ENCODE assay signal across 22 cellular contexts in genomic region chr9:70873506-70873905, GRCh38.
"Had no signal": no experiment of that assay in that cellular context is flagged by ENCODE, and none has a peak within 500 bp of the region (broad histone marks: within the 10 kb centered on the region; RNA-seq: fewer than 3 reads in every experiment).

No MANE protein-coding gene starts in this region.

- DNase-seq: activated CD8-positive, alpha-beta memory T cell treated with anti-CD3 and anti-CD28 coated beads for 24 hours; activated CD8-positive, alpha-beta memory T cell treated with anti-CD3 and anti-CD28 coated beads, Interleukin-2, amount 50 U/mL, for 4 hours; activated naive CD4-positive, alpha-beta T cell; activated T-cell treated with anti-CD3 and anti-CD28 coated beads, Interleukin-2, amount 50 U/mL, for 24 hours; cortex of kidney; heart right ventricle; islet precursor cell; left cardiac atrium; mesenchymal stem cell; naive B cell; nucleus accumbens; stimulated activated CD4-positive, alpha-beta T cell treated with anti-CD3 and anti-CD28 coated beads, Interleukin-12 subunit alpha, Interleukin-12 subunit beta, amount 100 ng/mL, for 4 hours; substantia nigra; T-cell; tibial artery had no signal

- H3K27me3 ChIP-seq: breast epithelium, heart right ventricle, tibial artery had no signal

- H3K27me3 Mint-ChIP-seq: T-cell had no signal

- H3K4me1 Mint-ChIP-seq: central memory CD8-positive, alpha-beta T cell; naive B cell; T-cell; WTC11 had no signal

- H3K9me3 ChIP-seq: breast epithelium, tibial artery had no signal

- H3K27ac ChIP-seq: breast epithelium, heart right ventricle, tibial artery had no signal

- H3K36me3 ChIP-seq: breast epithelium, heart right ventricle, tibial artery had no signal

- H3K4me3 ChIP-seq: breast epithelium, heart right ventricle, tibial artery had no signal

- H3K9me3 Mint-ChIP-seq: activated T-cell treated with anti-CD3 and anti-CD28 coated beads, Interleukin-2, amount 50 U/mL, for 24 hours; activated T-helper 2 cell treated with anti-CD3 and anti-CD28 coated beads, Interferon-gamma antibody, Interleukin-2, Interleukin-4, amounts not matched to agents 10 μg/mL and 5 μg/mL and 100 μg/mL, durations not matched to agents 14 hours and 24 hours and 36 hours; central memory CD8-positive, alpha-beta T cell; stimulated activated naive CD8-positive, alpha-beta T cell treated with anti-CD3 and anti-CD28 coated beads, Interleukin-15, Interleukin-2, amounts not matched to agents 100 ng/mL and 50 ng/mL, for 24 hours; T-cell; T-helper 2 cell treated with Interferon-gamma antibody and Interleukin-4, amounts not matched to agents 5 μg/mL and 100 μg/mL, for 36 hours had no signal

- H3K27ac Mint-ChIP-seq: activated naive CD8-positive, alpha-beta T cell; activated T-cell treated with anti-CD3 and anti-CD28 coated beads, Interleukin-2, amount 50 U/mL, for 24 hours; activated T-helper 2 cell treated with anti-CD3 and anti-CD28 coated beads, Interferon-gamma antibody, Interleukin-2, Interleukin-4, amounts not matched to agents 10 μg/mL and 5 μg/mL and 100 μg/mL, durations not matched to agents 14 hours and 24 hours and 36 hours; naive B cell; stimulated activated naive CD8-positive, alpha-beta T cell treated with anti-CD3 and anti-CD28 coated beads, Interleukin-15, Interleukin-2, amounts not matched to agents 100 ng/mL and 50 ng/mL, for 24 hours; T-cell; T-helper 2 cell treated with Interferon-gamma antibody and Interleukin-4, amounts not matched to agents 5 μg/mL and 100 μg/mL, for 36 hours; WTC11 had no signal

- H3K4me3 Mint-ChIP-seq: activated naive CD8-positive, alpha-beta T cell; activated T-cell treated with anti-CD3 and anti-CD28 coated beads, Interleukin-2, amount 50 U/mL, for 24 hours; central memory CD8-positive, alpha-beta T cell; naive B cell; stimulated activated naive CD8-positive, alpha-beta T cell treated with anti-CD3 and anti-CD28 coated beads, Interleukin-15, Interleukin-2, amounts not matched to agents 100 ng/mL and 50 ng/mL, for 24 hours; T-cell; T-helper 2 cell treated with Interferon-gamma antibody and Interleukin-4, amounts not matched to agents 5 μg/mL and 100 μg/mL, for 36 hours; WTC11 had no signal

- ATAC-seq: heart right ventricle, left cardiac atrium, T-cell, WTC11 had no signal

- H3K36me3 Mint-ChIP-seq: activated naive CD8-positive, alpha-beta T cell; naive B cell; T-cell; WTC11 had no signal

- H3K4me1 ChIP-seq: breast epithelium had no signal
